24 cellular contexts compared by ENCODE assay signal in genomic region chr7:158263964-158264748, GRCh38.
DNase-seq lines count a peak whose midpoint lies in the region; ATAC-seq and TF ChIP-seq lines count a peak whose summit lies in the region.
"Had no signal": no experiment of that assay in that cellular context is flagged by ENCODE, and none has a peak within 500 bp of the region (broad histone marks: within the 10 kb centered on the region; RNA-seq: fewer than 3 reads in every experiment).

No MANE protein-coding gene starts in this region.

- TF ChIP-seq POLR2A in Peyer's patch (IDR thresholded peaks at IDR 0.05) (peak in 1 of 2 donors; percentile 14), spleen (IDR thresholded peaks at IDR 0.05) (no peak)

- peak overlapping the region; percentile 57 for H3K4me2 ChIP-seq in hepatocyte

- H3K27ac ChIP-seq in Peyer's patch (peak overlapping the region in 3 of 4 donors; percentile 53 to 78 (median 76)), hepatocyte (peak overlapping the region; percentile 47), mucosa of rectum (ENCODE audit: low read depth in 2 of 2, low read length in 2 of 2) (peak overlapping the region; percentile 58 to 79), spleen (no peak overlapping the region)
- H3K27ac ChIP-seq: brain microvascular endothelial cell, skin epidermis, thoracic aorta, vagina had no signal

- TF ChIP-seq CTCF in Peyer's patch (IDR thresholded peaks at IDR 0.05) (no peak), hepatocyte (IDR thresholded peaks at IDR 0.05; ENCODE audit: poor library complexity) (no peak), spleen (IDR thresholded peaks at IDR 0.05 in 8 of 11, conservative IDR thresholded peaks at IDR 0.05 in 3 of 11) (no peak)

- peaks cover 0 to 5% (median 0%) of the 10 kb centered on the region in 4 donors for H3K9me3 ChIP-seq in Peyer's patch
- no peaks in the 10 kb centered on the region for H3K9me3 ChIP-seq in hepatocyte (ENCODE audit: low read depth)
- H3K9me3 ChIP-seq in mucosa of rectum (ENCODE audit: control insufficient read depth in 2 of 2, low read length in 2 of 2) = no peaks in the 10 kb centered on the region
- H3K9me3 ChIP-seq in spleen = peaks cover 0 to 13% (median 0%) of the 10 kb centered on the region in 8 donors
- H3K9me3 ChIP-seq: HAP-1, thoracic aorta, vagina had no signal

- no peaks in the 10 kb centered on the region for H3K79me2 ChIP-seq in hepatocyte

- no peak overlapping the region for H3K9ac ChIP-seq in mucosa of rectum (ENCODE audit: low read depth in 1 of 2, low read length in 2 of 2)

- H3K36me3 ChIP-seq in Peyer's patch (no peaks in the 10 kb centered on the region), hepatocyte (replicated peaks; ENCODE audit: insufficient read depth, low read depth) (no peaks in the 10 kb centered on the region), mucosa of rectum (ENCODE audit: control insufficient read depth in 2 of 2, insufficient read depth in 2 of 2, low read length in 2 of 2) (no peaks in the 10 kb centered on the region), spleen (no peaks in the 10 kb centered on the region)
- H3K36me3 ChIP-seq: brain microvascular endothelial cell, HAP-1, thoracic aorta, vagina had no signal

- peak overlapping the region in 2 of 4 donors; percentile 4 to 28 for H3K4me3 ChIP-seq in Peyer's patch
- H3K4me3 ChIP-seq in hepatocyte = no peak overlapping the region
- H3K4me3 ChIP-seq in mucosa of rectum (ENCODE audit: low read length in 2 of 2) = peak overlapping the region; percentile 6 to 62
- no peak overlapping the region for H3K4me3 ChIP-seq in spleen
- H3K4me3 ChIP-seq: GM12878, HAP-1, skin epidermis, thoracic aorta, vagina had no signal

- intact Hi-C loops in spleen (cut with DNase I; ENCODE audit: low total_unique reads) = no loop called here

- no peaks in the 10 kb centered on the region for H4K20me1 ChIP-seq in hepatocyte (ENCODE audit: insufficient read depth, poor library complexity, severe bottlenecking)

- no peaks in the 10 kb centered on the region for H3K9me2 ChIP-seq in hepatocyte (replicated peaks; ENCODE audit: insufficient read depth)

- no peak for ATAC-seq in GM18517 (IDR thresholded peaks at IDR 0.05; ENCODE audit: unreplicated experiment)
- ATAC-seq: GM12878; Panc1; stimulated activated naive CD8-positive, alpha-beta T cell treated with anti-CD3 and anti-CD28 coated beads, Interleukin-15, Interleukin-2, amounts not matched to agents 100 U/mL and 50 U/mL, for 24 hours had no signal

- DNase-seq in Peyer's patch (peak in 2 of 3 donors; percentile 64 to 78), hepatocyte (ENCODE audit: low spot score) (peak; percentile 61), spleen (peak; percentile 53), medulla oblongata (ENCODE audit: extremely low spot score) (no peak), CD1c-positive myeloid dendritic cell (ENCODE audit: extremely low spot score) (no peak)
- DNase-seq: activated CD4-positive, alpha-beta memory T cell treated with anti-CD3 and anti-CD28 coated beads, Interleukin-2, amount 10 ng/mL, durations not matched to agents 7 days and 5 days; activated CD8-positive, alpha-beta memory T cell treated with anti-CD3 and anti-CD28 coated beads, Interleukin-2, amount 50 U/mL, for 4 hours; activated naive CD4-positive, alpha-beta T cell treated with anti-CD3 and anti-CD28 coated beads for 36 hours; brain microvascular endothelial cell; DMS153; KG1; mesenchymal stem cell; NCI-H1105; NCI-H2029; SHP77; stimulated activated naive CD8-positive, alpha-beta T cell treated with anti-CD3 and anti-CD28 coated beads, Interleukin-15, Interleukin-2, amounts not matched to agents 100 U/mL and 50 U/mL, for 24 hours had no signal

- no peak overlapping the region for H2AFZ ChIP-seq in hepatocyte

- WGBS in hepatocyte (ENCODE audit: low lambda C conversion rate, missing lambda C conversion rate) = 76% methylated on average over 25 of the region's 25 CpGs
- 90 to 95% (median 90%) methylated on average over 22 to 25 of the region's 25 CpGs for WGBS in spleen, 5 donors

- H3K4me1 ChIP-seq in Peyer's patch (peaks cover 0 to 31% (median 0%) of the 10 kb centered on the region in 4 donors), hepatocyte (ENCODE audit: insufficient read depth) (peaks cover 6% of the 10 kb centered on the region), mucosa of rectum (ENCODE audit: control insufficient read depth in 2 of 2, insufficient read depth in 2 of 2, low read length in 2 of 2) (peaks cover 13 to 40% of the 10 kb centered on the region in 2 donors), spleen (no peaks in the 10 kb centered on the region)
- H3K4me1 ChIP-seq: HAP-1, vagina had no signal

- H3K27me3 ChIP-seq in Peyer's patch (no peaks in the 10 kb centered on the region), hepatocyte (no peaks in the 10 kb centered on the region), mucosa of rectum (ENCODE audit: control insufficient read depth in 2 of 2, insufficient read depth in 2 of 2, low read length in 2 of 2) (no peaks in the 10 kb centered on the region), spleen (replicated peaks in 1 of 7) (peaks cover 0 to 21% (median 0%) of the 10 kb centered on the region in 7 donors)
- H3K27me3 ChIP-seq: brain microvascular endothelial cell, vagina had no signal

Comparison
In these comparisons a context has a peak if more than half of its experiments do, and no peak if none do; other contexts are left out.
1. DNase-seq: peak in Peyer's patch (2 of 3), hepatocyte (single experiment) and spleen (single experiment); none in medulla oblongata (single experiment) and CD1c-positive myeloid dendritic cell (single experiment).
2. H3K27ac ChIP-seq: peak in Peyer's patch (3 of 4), hepatocyte (single experiment) and mucosa of rectum (2 of 2); none in spleen (0 of 8).
3. H3K4me3 ChIP-seq: peak in mucosa of rectum (2 of 2); none in hepatocyte (single experiment) and spleen (0 of 8).